14 cellular contexts compared by ENCODE assay signal in genomic region chr10:91907033-91907594, GRCh38. TPM values are rescaled to one million over a fixed set of nuclear protein-coding genes. Genes with fewer than 3 reads are reported as not detected.
DNase-seq lines count a peak whose midpoint lies in the region; ATAC-seq and TF ChIP-seq lines count a peak whose summit lies in the region.
"Had no signal": no experiment of that assay in that cellular context is flagged by ENCODE, and none has a peak within 500 bp of the region (broad histone marks: within the 10 kb centered on the region; RNA-seq: fewer than 3 reads in every experiment).

No MANE protein-coding gene starts in this region.

- peaks cover 4% of the 10 kb centered on the region for H3K27me3 Mint-ChIP-seq in activated T-helper 2 cell treated with anti-CD3 and anti-CD28 coated beads, Interferon-gamma antibody, Interleukin-2, Interleukin-4, amounts not matched to agents 10 μg/mL and 5 μg/mL and 100 μg/mL, durations not matched to agents 14 hours and 24 hours and 36 hours (ENCODE audit: low read depth)
- H3K27me3 Mint-ChIP-seq in memory B cell, result no peaks in the 10 kb centered on the region

- peaks cover 12% of the 10 kb centered on the region for H3K36me3 Mint-ChIP-seq in activated T-helper 2 cell treated with anti-CD3 and anti-CD28 coated beads, Interferon-gamma antibody, Interleukin-2, Interleukin-4, amounts not matched to agents 10 μg/mL and 5 μg/mL and 100 μg/mL, durations not matched to agents 14 hours and 24 hours and 36 hours (ENCODE audit: low read depth)
- H3K36me3 Mint-ChIP-seq in memory B cell, result no peaks in the 10 kb centered on the region

- H3K4me3 Mint-ChIP-seq in activated T-helper 2 cell treated with anti-CD3 and anti-CD28 coated beads, Interferon-gamma antibody, Interleukin-2, Interleukin-4, amounts not matched to agents 10 μg/mL and 5 μg/mL and 100 μg/mL, durations not matched to agents 14 hours and 24 hours and 36 hours (ENCODE audit: low read depth), result peak overlapping the region; percentile 88
- H3K4me3 Mint-ChIP-seq in memory B cell, result peak overlapping the region; percentile 76

- no peaks in the 10 kb centered on the region for H3K36me3 ChIP-seq in ES-I3 (ENCODE audit: insufficient read depth, low read length)
- H3K36me3 ChIP-seq: esophagus muscularis mucosa, upper lobe of left lung had no signal

- H3K4me1 ChIP-seq in ES-I3 (ENCODE audit: insufficient read depth, low read length), result peaks cover 7% of the 10 kb centered on the region; the same call in 1 of the 2 replicates

- peaks cover 25% of the 10 kb centered on the region for H3K4me1 Mint-ChIP-seq in activated T-helper 2 cell treated with anti-CD3 and anti-CD28 coated beads, Interferon-gamma antibody, Interleukin-2, Interleukin-4, amounts not matched to agents 10 μg/mL and 5 μg/mL and 100 μg/mL, durations not matched to agents 14 hours and 24 hours and 36 hours (ENCODE audit: low read depth)
- peaks cover 19% of the 10 kb centered on the region for H3K4me1 Mint-ChIP-seq in memory B cell

- H3K27ac Mint-ChIP-seq in activated T-helper 2 cell treated with anti-CD3 and anti-CD28 coated beads, Interferon-gamma antibody, Interleukin-2, Interleukin-4, amounts not matched to agents 10 μg/mL and 5 μg/mL and 100 μg/mL, durations not matched to agents 14 hours and 24 hours and 36 hours, result peak overlapping the region; percentile 78
- peak overlapping the region; percentile 21 for H3K27ac Mint-ChIP-seq in memory B cell

- H3K4me3 ChIP-seq in AG10803 (ENCODE audit: low read length), result peak overlapping the region; percentile 11
- H3K4me3 ChIP-seq: mucosa of descending colon had no signal

- intact Hi-C loops in activated T-helper 2 cell treated with anti-CD3 and anti-CD28 coated beads, Interferon-gamma antibody, Interleukin-2, Interleukin-4, amounts not matched to agents 10 μg/mL and 5 μg/mL and 100 μg/mL, durations not matched to agents 14 hours and 24 hours and 36 hours (cut with micrococcal nuclease), result loop anchor here (10.0 kb wide), 1 partner anchor 682 kb away; the partner anchor contains the start of gene PCGF5

- no peaks in the 10 kb centered on the region for H3K9me3 ChIP-seq in ES-I3 (ENCODE audit: control insufficient read depth, insufficient read depth, low read length)
- H3K9me3 ChIP-seq: esophagus muscularis mucosa, mucosa of descending colon, upper lobe of left lung had no signal

- no peaks in the 10 kb centered on the region for H3K9me3 Mint-ChIP-seq in activated T-helper 2 cell treated with anti-CD3 and anti-CD28 coated beads, Interferon-gamma antibody, Interleukin-2, Interleukin-4, amounts not matched to agents 10 μg/mL and 5 μg/mL and 100 μg/mL, durations not matched to agents 14 hours and 24 hours and 36 hours
- no peaks in the 10 kb centered on the region for H3K9me3 Mint-ChIP-seq in memory B cell

- DNase-seq in AG10803 (ENCODE audit: low read depth), result peak; percentile 31
- no peak for DNase-seq in activated T-helper 2 cell treated with anti-CD3 and anti-CD28 coated beads, Interferon-gamma antibody, Interleukin-2, Interleukin-4, amounts not matched to agents 10 μg/mL and 5 μg/mL and 100 μg/mL, durations not matched to agents 14 hours and 24 hours and 36 hours (ENCODE audit: low spot score)
- no peak for DNase-seq in memory B cell (ENCODE audit: low spot score in 2 of 2)
- no peak for DNase-seq in mesenteric fat pad (ENCODE audit: low spot score)
- DNase-seq in stimulated activated CD4-positive, alpha-beta T cell treated with anti-CD3 and anti-CD28 coated beads, Interleukin-12 subunit alpha, Interleukin-12 subunit beta, amount 100 ng/mL, for 4 hours, result no peak
- no peak for DNase-seq in NCI-H1436 treated with DMSO at 0.1 percent for 48 hours (lab: John Stamatoyannopoulos, UW)
- no peak for DNase-seq in stimulated activated CD4-positive, alpha-beta T cell treated with anti-CD3 and anti-CD28 coated beads, Interleukin-4, amount 100 ng/mL, for 24 hours
- DNase-seq: amniotic stem cell; DMS53; mucosa of descending colon; stimulated activated CD4-positive, alpha-beta T cell treated with anti-CD3 and anti-CD28 coated beads, Interleukin-4, amount 100 ng/mL, for 4 hours; upper lobe of left lung had no signal

- no peak for ATAC-seq in memory B cell (ENCODE audit: low read depth)

- TF ChIP-seq CTCF in AG10803 (conservative IDR thresholded peaks at IDR 0.05; ENCODE audit: low read length), result no peak

- peak overlapping the region; percentile 90; the same call in 1 of the 2 replicates for H3K9ac ChIP-seq in ES-I3 (ENCODE audit: low read depth, low read length)

RNA-seq across cellular contexts. Expression of gene FGFBP3, which starts 2.2 kb away (rescaled TPM):
- 1.8 and 2.4 TPM in 2 replicates for total RNA-seq in activated T-helper 2 cell treated with anti-CD3 and anti-CD28 coated beads, Interferon-gamma antibody, Interleukin-2, Interleukin-4, amounts not matched to agents 10 μg/mL and 5 μg/mL and 100 μg/mL, durations not matched to agents 14 hours and 24 hours and 36 hours
- total RNA-seq in mesenteric fat pad, result 1.1 TPM

RNA-seq across cellular contexts. Expression of gene BTAF1, which starts 16.5 kb away (rescaled TPM):
- total RNA-seq in activated T-helper 2 cell treated with anti-CD3 and anti-CD28 coated beads, Interferon-gamma antibody, Interleukin-2, Interleukin-4, amounts not matched to agents 10 μg/mL and 5 μg/mL and 100 μg/mL, durations not matched to agents 14 hours and 24 hours and 36 hours, result 66.0 and 68.2 TPM in 2 replicates
- 30.9 TPM for total RNA-seq in mesenteric fat pad
